1 cellular context compared by ENCODE assay signal in genomic region chr22:39958916-39959639, GRCh38.
TF ChIP-seq lines count a peak whose summit lies in the region.

No MANE protein-coding gene starts in this region.

TF ChIP-seq in A549, 52 proteins besides CTCF, POLR2A, EP300 and RAD21 (continued from another document):
- TF ChIP-seq ATOH8 (CRISPR knock-in tag; IDR thresholded peaks at IDR 0.05; ENCODE audit: low read depth) (no peak), RCOR1 (IDR thresholded peaks at IDR 0.05; ENCODE audit: low read depth, low read length) (no peak), FOSL2 (IDR thresholded peaks at IDR 0.05) (no peak), FOSL2 (CRISPR knock-in tag; IDR thresholded peaks at IDR 0.05) (no peak), CEBPB (IDR thresholded peaks at IDR 0.05) (no peak), HDAC2 (IDR thresholded peaks at IDR 0.05) (no peak), POLR2AphosphoS2 (conservative IDR thresholded peaks at IDR 0.05; ENCODE audit: low read length) (no peak), E2F6 (IDR thresholded peaks at IDR 0.05; ENCODE audit: borderline replicate concordance, low read depth) (no peak)
